1 cellular context compared by ENCODE assay signal in the genomic region with DNA sequence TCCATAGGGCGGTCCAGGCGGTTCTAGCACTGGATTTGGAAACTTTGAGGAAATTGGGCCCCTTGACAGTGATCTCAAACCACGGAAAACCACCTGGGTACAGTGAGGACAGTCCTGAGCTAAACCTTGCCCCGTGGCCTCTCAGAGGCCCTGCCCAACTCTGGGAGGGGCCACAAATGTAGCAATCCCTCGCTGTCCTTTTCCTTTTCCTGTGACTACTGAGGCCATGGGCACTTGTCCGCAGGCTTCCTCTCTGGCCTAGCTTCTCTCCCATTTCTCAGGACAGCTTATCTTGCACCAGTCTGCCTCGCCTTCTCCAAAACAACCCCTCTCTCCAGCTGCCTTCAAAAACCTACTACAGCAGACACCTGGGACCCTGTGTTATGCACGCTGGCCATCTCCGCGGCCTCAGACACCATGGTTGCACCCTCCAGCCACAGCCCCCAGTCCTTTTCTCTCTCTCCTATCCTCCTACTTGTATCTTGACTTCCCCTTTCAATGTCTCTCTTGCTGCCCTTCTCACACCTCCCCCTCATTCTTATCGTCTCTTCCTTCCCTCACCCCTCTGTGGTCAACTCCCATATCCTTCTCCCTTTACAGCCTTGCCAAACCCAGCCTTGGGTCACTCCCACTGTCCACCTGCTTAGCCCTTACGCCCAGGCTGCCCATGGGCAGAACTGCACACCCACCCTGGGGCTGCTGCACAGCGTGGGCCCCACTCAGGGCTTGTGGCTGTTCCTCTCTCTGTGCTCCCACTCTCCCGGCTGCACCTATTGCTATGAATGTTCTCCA.
TF ChIP-seq lines count a peak whose summit lies in the region.

No MANE protein-coding gene starts in this region.

TF ChIP-seq in GM23338, 12 proteins besides CTCF, POLR2A, EP300 and RAD21 (continued from another document):
- TF ChIP-seq, protein P1, sequence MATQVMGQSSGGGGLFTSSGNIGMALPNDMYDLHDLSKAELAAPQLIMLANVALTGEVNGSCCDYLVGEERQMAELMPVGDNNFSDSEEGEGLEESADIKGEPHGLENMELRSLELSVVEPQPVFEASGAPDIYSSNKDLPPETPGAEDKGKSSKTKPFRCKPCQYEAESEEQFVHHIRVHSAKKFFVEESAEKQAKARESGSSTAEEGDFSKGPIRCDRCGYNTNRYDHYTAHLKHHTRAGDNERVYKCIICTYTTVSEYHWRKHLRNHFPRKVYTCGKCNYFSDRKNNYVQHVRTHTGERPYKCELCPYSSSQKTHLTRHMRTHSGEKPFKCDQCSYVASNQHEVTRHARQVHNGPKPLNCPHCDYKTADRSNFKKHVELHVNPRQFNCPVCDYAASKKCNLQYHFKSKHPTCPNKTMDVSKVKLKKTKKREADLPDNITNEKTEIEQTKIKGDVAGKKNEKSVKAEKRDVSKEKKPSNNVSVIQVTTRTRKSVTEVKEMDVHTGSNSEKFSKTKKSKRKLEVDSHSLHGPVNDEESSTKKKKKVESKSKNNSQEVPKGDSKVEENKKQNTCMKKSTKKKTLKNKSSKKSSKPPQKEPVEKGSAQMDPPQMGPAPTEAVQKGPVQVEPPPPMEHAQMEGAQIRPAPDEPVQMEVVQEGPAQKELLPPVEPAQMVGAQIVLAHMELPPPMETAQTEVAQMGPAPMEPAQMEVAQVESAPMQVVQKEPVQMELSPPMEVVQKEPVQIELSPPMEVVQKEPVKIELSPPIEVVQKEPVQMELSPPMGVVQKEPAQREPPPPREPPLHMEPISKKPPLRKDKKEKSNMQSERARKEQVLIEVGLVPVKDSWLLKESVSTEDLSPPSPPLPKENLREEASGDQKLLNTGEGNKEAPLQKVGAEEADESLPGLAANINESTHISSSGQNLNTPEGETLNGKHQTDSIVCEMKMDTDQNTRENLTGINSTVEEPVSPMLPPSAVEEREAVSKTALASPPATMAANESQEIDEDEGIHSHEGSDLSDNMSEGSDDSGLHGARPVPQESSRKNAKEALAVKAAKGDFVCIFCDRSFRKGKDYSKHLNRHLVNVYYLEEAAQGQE (IDR thresholded peaks at IDR 0.05; ENCODE audit: unreplicated experiment): no peak
- TF ChIP-seq, protein P2, sequence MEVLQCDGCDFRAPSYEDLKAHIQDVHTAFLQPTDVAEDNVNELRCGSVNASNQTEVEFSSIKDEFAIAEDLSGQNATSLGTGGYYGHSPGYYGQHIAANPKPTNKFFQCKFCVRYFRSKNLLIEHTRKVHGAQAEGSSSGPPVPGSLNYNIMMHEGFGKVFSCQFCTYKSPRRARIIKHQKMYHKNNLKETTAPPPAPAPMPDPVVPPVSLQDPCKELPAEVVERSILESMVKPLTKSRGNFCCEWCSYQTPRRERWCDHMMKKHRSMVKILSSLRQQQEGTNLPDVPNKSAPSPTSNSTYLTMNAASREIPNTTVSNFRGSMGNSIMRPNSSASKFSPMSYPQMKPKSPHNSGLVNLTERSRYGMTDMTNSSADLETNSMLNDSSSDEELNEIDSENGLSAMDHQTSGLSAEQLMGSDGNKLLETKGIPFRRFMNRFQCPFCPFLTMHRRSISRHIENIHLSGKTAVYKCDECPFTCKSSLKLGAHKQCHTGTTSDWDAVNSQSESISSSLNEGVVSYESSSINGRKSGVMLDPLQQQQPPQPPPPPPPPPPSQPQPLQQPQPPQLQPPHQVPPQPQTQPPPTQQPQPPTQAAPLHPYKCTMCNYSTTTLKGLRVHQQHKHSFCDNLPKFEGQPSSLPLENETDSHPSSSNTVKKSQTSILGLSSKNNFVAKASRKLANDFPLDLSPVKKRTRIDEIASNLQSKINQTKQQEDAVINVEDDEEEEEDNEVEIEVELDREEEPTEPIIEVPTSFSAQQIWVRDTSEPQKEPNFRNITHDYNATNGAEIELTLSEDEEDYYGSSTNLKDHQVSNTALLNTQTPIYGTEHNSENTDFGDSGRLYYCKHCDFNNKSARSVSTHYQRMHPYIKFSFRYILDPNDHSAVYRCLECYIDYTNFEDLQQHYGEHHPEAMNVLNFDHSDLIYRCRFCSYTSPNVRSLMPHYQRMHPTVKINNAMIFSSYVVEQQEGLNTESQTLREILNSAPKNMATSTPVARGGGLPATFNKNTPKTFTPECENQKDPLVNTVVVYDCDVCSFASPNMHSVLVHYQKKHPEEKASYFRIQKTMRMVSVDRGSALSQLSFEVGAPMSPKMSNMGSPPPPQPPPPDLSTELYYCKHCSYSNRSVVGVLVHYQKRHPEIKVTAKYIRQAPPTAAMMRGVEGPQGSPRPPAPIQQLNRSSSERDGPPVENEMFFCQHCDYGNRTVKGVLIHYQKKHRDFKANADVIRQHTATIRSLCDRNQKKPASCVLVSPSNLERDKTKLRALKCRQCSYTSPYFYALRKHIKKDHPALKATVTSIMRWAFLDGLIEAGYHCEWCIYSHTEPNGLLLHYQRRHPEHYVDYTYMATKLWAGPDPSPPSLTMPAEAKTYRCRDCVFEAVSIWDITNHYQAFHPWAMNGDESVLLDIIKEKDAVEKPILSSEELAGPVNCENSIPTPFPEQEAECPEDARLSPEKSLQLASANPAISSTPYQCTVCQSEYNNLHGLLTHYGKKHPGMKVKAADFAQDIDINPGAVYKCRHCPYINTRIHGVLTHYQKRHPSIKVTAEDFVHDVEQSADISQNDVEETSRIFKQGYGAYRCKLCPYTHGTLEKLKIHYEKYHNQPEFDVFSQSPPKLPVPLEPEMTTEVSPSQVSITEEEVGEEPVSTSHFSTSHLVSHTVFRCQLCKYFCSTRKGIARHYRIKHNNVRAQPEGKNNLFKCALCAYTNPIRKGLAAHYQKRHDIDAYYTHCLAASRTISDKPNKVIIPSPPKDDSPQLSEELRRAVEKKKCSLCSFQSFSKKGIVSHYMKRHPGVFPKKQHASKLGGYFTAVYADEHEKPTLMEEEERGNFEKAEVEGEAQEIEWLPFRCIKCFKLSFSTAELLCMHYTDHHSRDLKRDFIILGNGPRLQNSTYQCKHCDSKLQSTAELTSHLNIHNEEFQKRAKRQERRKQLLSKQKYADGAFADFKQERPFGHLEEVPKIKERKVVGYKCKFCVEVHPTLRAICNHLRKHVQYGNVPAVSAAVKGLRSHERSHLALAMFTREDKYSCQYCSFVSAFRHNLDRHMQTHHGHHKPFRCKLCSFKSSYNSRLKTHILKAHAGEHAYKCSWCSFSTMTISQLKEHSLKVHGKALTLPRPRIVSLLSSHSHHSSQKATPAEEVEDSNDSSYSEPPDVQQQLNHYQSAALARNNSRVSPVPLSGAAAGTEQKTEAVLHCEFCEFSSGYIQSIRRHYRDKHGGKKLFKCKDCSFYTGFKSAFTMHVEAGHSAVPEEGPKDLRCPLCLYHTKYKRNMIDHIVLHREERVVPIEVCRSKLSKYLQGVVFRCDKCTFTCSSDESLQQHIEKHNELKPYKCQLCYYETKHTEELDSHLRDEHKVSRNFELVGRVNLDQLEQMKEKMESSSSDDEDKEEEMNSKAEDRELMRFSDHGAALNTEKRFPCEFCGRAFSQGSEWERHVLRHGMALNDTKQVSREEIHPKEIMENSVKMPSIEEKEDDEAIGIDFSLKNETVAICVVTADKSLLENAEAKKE (CRISPR knock-in tag; IDR thresholded peaks at IDR 0.05): no peak
